17 cellular contexts compared by ENCODE assay signal in genomic region chr21:45545691-45546531, GRCh38. TPM values are rescaled to one million over a fixed set of nuclear protein-coding genes. Genes with fewer than 3 reads are reported as not detected.
A peak's percentile ranks its signal among the peaks of the same experiment; 100 is the strongest.
DNase-seq lines count a peak whose midpoint lies in the region; ATAC-seq and TF ChIP-seq lines count a peak whose summit lies in the region.
"Had no signal": no experiment of that assay in that cellular context is flagged by ENCODE, and none has a peak within 500 bp of the region (broad histone marks: within the 10 kb centered on the region; RNA-seq: fewer than 3 reads in every experiment).

No MANE protein-coding gene starts in this region.

- no peak overlapping the region for H3K23ac ChIP-seq in neuronal stem cell (ENCODE audit: low read depth, low read length, poor library complexity)

- H2BK5ac ChIP-seq in neuronal stem cell (ENCODE audit: low read length): peak overlapping the region; percentile 39

- no peaks in the 10 kb centered on the region for H3K9me3 ChIP-seq in CD4-positive, alpha-beta T cell (ENCODE audit: control insufficient read depth, low read length)
- no peaks in the 10 kb centered on the region for H3K9me3 ChIP-seq in neuronal stem cell (replicated peaks in 1 of 2; ENCODE audit: control insufficient read depth in 2 of 2, insufficient read depth in 1 of 2, low read depth in 1 of 2, low read length in 2 of 2)
- H3K9me3 ChIP-seq: BLaER1, pancreas had no signal

- no peak overlapping the region for H3K4me3 ChIP-seq in neuronal stem cell (ENCODE audit: low read length in 2 of 2)
- H3K4me3 ChIP-seq: BLaER1, lung, pancreas had no signal

- H3K9ac ChIP-seq in neuronal stem cell (ENCODE audit: low read depth, low read length, poor library complexity): no peak overlapping the region
- H3K9ac ChIP-seq: BLaER1 had no signal

- TF ChIP-seq CTCF in CD4-positive, alpha-beta T cell (IDR thresholded peaks at IDR 0.05): no peak

- no CpG with 5 or more reads among the region's 22 CpGs for WGBS in neuronal stem cell (ENCODE audit: extremely low coverage in 2 of 2, insufficient read length in 2 of 2, insufficient replicate concordance in 1 of 2), 2 donors

- ATAC-seq in activated CD4-positive, CD25-positive, alpha-beta regulatory T cell treated with anti-CD3 and anti-CD28 coated beads, Interleukin-2, amount 50 U/mL, for 24 hours: no peak
- no peak for ATAC-seq in CD4-positive, alpha-beta T cell (ENCODE audit: poor library complexity)
- ATAC-seq in GM21825 (IDR thresholded peaks at IDR 0.05; ENCODE audit: unreplicated experiment) (no peak), GM21515 (IDR thresholded peaks at IDR 0.05; ENCODE audit: unreplicated experiment) (no peak), HG02763 (IDR thresholded peaks at IDR 0.05; ENCODE audit: unreplicated experiment) (no peak)
- ATAC-seq: activated naive CD4-positive, alpha-beta T cell treated with anti-CD3 and anti-CD28 coated beads, Interleukin-2, amount 50 U/mL, for 72 hours; pancreas had no signal

- H3K18ac ChIP-seq in neuronal stem cell (ENCODE audit: low read length): peak overlapping the region; percentile 28

- peak overlapping the region; percentile 63 for H3K14ac ChIP-seq in neuronal stem cell (ENCODE audit: low read length)

- H3K79me1 ChIP-seq in neuronal stem cell (ENCODE audit: low read depth, low read length): peaks cover 3% of the 10 kb centered on the region

- no peak overlapping the region for H3K27ac ChIP-seq in CD4-positive, alpha-beta T cell (ENCODE audit: low read depth, low read length)
- H3K27ac ChIP-seq in neuronal stem cell (replicated peaks; ENCODE audit: low read length): no peak overlapping the region
- H3K27ac ChIP-seq: BLaER1, pancreas had no signal

- no peak overlapping the region for H3K4me2 ChIP-seq in neuronal stem cell (ENCODE audit: insufficient read depth, low read length, poor library complexity, severe bottlenecking)
- H3K4me2 ChIP-seq: BLaER1 had no signal

- H3K27me3 ChIP-seq in CD4-positive, alpha-beta T cell (ENCODE audit: control insufficient read depth, insufficient read depth, low read length): no peaks in the 10 kb centered on the region
- peaks cover 0 to 11% (median 0%) of the 10 kb centered on the region in 3 experiments for H3K27me3 ChIP-seq in neuronal stem cell (ENCODE audit: control insufficient read depth in 3 of 3, insufficient read depth in 3 of 3, low read depth in 1 of 3, low read length in 3 of 3)
- H3K27me3 ChIP-seq: BLaER1, pancreas had no signal

- H3K4me1 Mint-ChIP-seq in CD4-positive, alpha-beta T cell (ENCODE audit: low read depth): peaks cover 39% of the 10 kb centered on the region
- H3K4me1 Mint-ChIP-seq in dendritic cell treated with granulocyte-macrophage colony-stimulating factor and Interleukin-4, amounts not matched to agents 40 ng/mL and 50 ng/mL, for 4 days (ENCODE audit: low read depth): peaks cover 72% of the 10 kb centered on the region

- H2AFZ ChIP-seq in neuronal stem cell (ENCODE audit: low read length): no peak overlapping the region

- no peak overlapping the region for H2BK12ac ChIP-seq in neuronal stem cell (ENCODE audit: low read length)

- H3K36me3 Mint-ChIP-seq in CD4-positive, alpha-beta T cell (ENCODE audit: low read depth): no peaks in the 10 kb centered on the region
- H3K36me3 Mint-ChIP-seq in dendritic cell treated with granulocyte-macrophage colony-stimulating factor and Interleukin-4, amounts not matched to agents 40 ng/mL and 50 ng/mL, for 4 days (ENCODE audit: low read depth): no peaks in the 10 kb centered on the region
- H3K36me3 Mint-ChIP-seq: activated naive CD4-positive, alpha-beta T cell treated with anti-CD3 and anti-CD28 coated beads, Interleukin-2, amount 50 U/mL, for 72 hours had no signal

- no peak overlapping the region for H4K8ac ChIP-seq in neuronal stem cell (ENCODE audit: low read depth, low read length)

- intact Hi-C loops in CD4-positive, alpha-beta T cell (cut with DNase I, micrococcal nuclease): loop anchor here in 1 of 2 experiments (10.0 kb wide), 1 partner anchor 471 kb away; the partner anchor contains the start of gene ADARB1
- intact Hi-C loops in dendritic cell treated with granulocyte-macrophage colony-stimulating factor and Interleukin-4, amounts not matched to agents 40 ng/mL and 50 ng/mL, for 4 days (cut with micrococcal nuclease): no loop called here

- POLR2A ChIA-PET in CD4-positive, alpha-beta T cell (lab: Charles Lee): no interaction called here

- H3K4me3 Mint-ChIP-seq in CD4-positive, alpha-beta T cell: peak overlapping the region; percentile 25
- no peak overlapping the region for H3K4me3 Mint-ChIP-seq in dendritic cell treated with granulocyte-macrophage colony-stimulating factor and Interleukin-4, amounts not matched to agents 40 ng/mL and 50 ng/mL, for 4 days

- H3K27ac Mint-ChIP-seq in CD4-positive, alpha-beta T cell: peak overlapping the region; percentile 13
- H3K27ac Mint-ChIP-seq in dendritic cell treated with granulocyte-macrophage colony-stimulating factor and Interleukin-4, amounts not matched to agents 40 ng/mL and 50 ng/mL, for 4 days: peak overlapping the region; percentile 19
- H3K27ac Mint-ChIP-seq: activated naive CD4-positive, alpha-beta T cell treated with anti-CD3 and anti-CD28 coated beads, Interleukin-2, amount 50 U/mL, for 72 hours had no signal

- peaks cover 13 to 21% of the 10 kb centered on the region in 2 donors for H3K4me1 ChIP-seq in neuronal stem cell (ENCODE audit: control insufficient read depth in 2 of 2, insufficient read depth in 1 of 2, low read depth in 1 of 2, low read length in 2 of 2)
- H3K4me1 ChIP-seq: pancreas had no signal

- peaks cover 0 to 2% of the 10 kb centered on the region in 2 donors for H3K36me3 ChIP-seq in neuronal stem cell (replicated peaks in 1 of 2; ENCODE audit: control insufficient read depth in 2 of 2, insufficient read depth in 2 of 2, low read length in 2 of 2)
- H3K36me3 ChIP-seq: BLaER1, pancreas had no signal

- H2BK120ac ChIP-seq in neuronal stem cell (ENCODE audit: low read depth, low read length): no peak overlapping the region

- H2AK5ac ChIP-seq in neuronal stem cell (ENCODE audit: low read depth, low read length): no peak overlapping the region

- H3K9me3 Mint-ChIP-seq in CD4-positive, alpha-beta T cell: no peaks in the 10 kb centered on the region
- no peaks in the 10 kb centered on the region for H3K9me3 Mint-ChIP-seq in dendritic cell treated with granulocyte-macrophage colony-stimulating factor and Interleukin-4, amounts not matched to agents 40 ng/mL and 50 ng/mL, for 4 days
- H3K9me3 Mint-ChIP-seq: activated naive CD4-positive, alpha-beta T cell treated with anti-CD3 and anti-CD28 coated beads, Interleukin-2, amount 50 U/mL, for 72 hours had no signal

- CTCF ChIA-PET in CD4-positive, alpha-beta T cell (lab: Charles Lee): no interaction called here

- DNase-seq in activated CD4-positive, CD25-positive, alpha-beta regulatory T cell treated with anti-CD3 and anti-CD28 coated beads, Interleukin-2, amount 50 U/mL, for 72 hours: peak; percentile 29
- DNase-seq in CD4-positive, alpha-beta T cell: no peak
- no peak for DNase-seq in neuronal stem cell (ENCODE audit: low spot score)
- DNase-seq: 8988T; MM.1S; NCI-H146; stimulated activated CD4-positive, alpha-beta T cell treated with anti-CD3 and anti-CD28 coated beads, Interleukin-1b, Interleukin-23, amount 100 ng/mL, for 48 hours; stimulated activated naive CD4-positive, alpha-beta T cell treated with Interleukin-2 at 50 U/mL for 16 hours had no signal

- no peak overlapping the region for H3K4ac ChIP-seq in neuronal stem cell (ENCODE audit: low read length)

- peak overlapping the region; percentile 33 for H2BK15ac ChIP-seq in neuronal stem cell (ENCODE audit: low read length)

- peak overlapping the region; percentile 85 for H4K91ac ChIP-seq in neuronal stem cell (ENCODE audit: low read depth, low read length, poor library complexity)

- no peaks in the 10 kb centered on the region for H3K27me3 Mint-ChIP-seq in CD4-positive, alpha-beta T cell
- peaks cover 4% of the 10 kb centered on the region for H3K27me3 Mint-ChIP-seq in dendritic cell treated with granulocyte-macrophage colony-stimulating factor and Interleukin-4, amounts not matched to agents 40 ng/mL and 50 ng/mL, for 4 days

RNA-seq across cellular contexts. Expression of gene SLC19A1, which starts 3.7 kb away (rescaled TPM):
- total RNA-seq in CD4-positive, alpha-beta T cell: 10 to 100 TPM; 11.5 to 12.0 TPM
- 16.6 TPM for polyA plus RNA-seq in neuronal stem cell (2013, experiment 1 of 2)
- polyA plus RNA-seq in neuronal stem cell (2013, experiment 2 of 2): 16.2 TPM
